In genomic region chr16:71904239-71904638, GRCh38 we compare ENCODE assay signal across 29 cellular contexts. TPM values are rescaled to one million over a fixed set of nuclear protein-coding genes. Genes with fewer than 3 reads are reported as not detected.
DNase-seq lines count a peak whose midpoint lies in the region; ATAC-seq lines count a peak whose summit lies in the region.
"Had no signal": no experiment of that assay in that cellular context is flagged by ENCODE, and none has a peak within 500 bp of the region (broad histone marks: within the 10 kb centered on the region; RNA-seq: fewer than 3 reads in every experiment).

No MANE protein-coding gene starts in this region.

- no peak for ATAC-seq in activated CD4-positive, alpha-beta T cell treated with anti-CD3 and anti-CD28 coated beads for 36 hours
- ATAC-seq in CD4-positive, CD25-positive, alpha-beta regulatory T cell (ENCODE audit: low read depth in 2 of 2): no peak
- no peak for ATAC-seq in T-cell (replicated peaks in 1 of 4)
- ATAC-seq in memory B cell (ENCODE audit: low read depth): no peak
- ATAC-seq in HG03045 (IDR thresholded peaks at IDR 0.05; ENCODE audit: unreplicated experiment): no peak
- no peak for ATAC-seq in GM18909 (IDR thresholded peaks at IDR 0.05; ENCODE audit: poor library complexity, unreplicated experiment)
- ATAC-seq: activated CD8-positive, alpha-beta memory T cell treated with anti-CD3 and anti-CD28 coated beads, Interleukin-2, amount 10 ng/mL, durations not matched to agents 7 days and 5 days; gastroesophageal sphincter had no signal

- peak overlapping the region; percentile 56 for H3K27ac Mint-ChIP-seq in activated CD4-positive, alpha-beta T cell treated with anti-CD3 and anti-CD28 coated beads for 36 hours
- peak overlapping the region in 2 of 3 donors; percentile 38 to 79 for H3K27ac Mint-ChIP-seq in CD4-positive, CD25-positive, alpha-beta regulatory T cell
- H3K27ac Mint-ChIP-seq in T-cell (peak overlapping the region in 1 of 2 donors; percentile 61), memory B cell (peak overlapping the region; percentile 62)
- H3K27ac Mint-ChIP-seq: activated CD8-positive, alpha-beta memory T cell treated with anti-CD3 and anti-CD28 coated beads, Interleukin-2, amount 10 ng/mL, durations not matched to agents 7 days and 5 days; activated naive CD4-positive, alpha-beta T cell treated with anti-CD3 and anti-CD28 coated beads, Interleukin-2, amount 10 ng/mL, durations not matched to agents 7 days and 5 days had no signal

- no peaks in the 10 kb centered on the region for H3K27me3 ChIP-seq in CD4-positive, CD25-positive, alpha-beta regulatory T cell (ENCODE audit: control insufficient read depth, insufficient read depth, low read length)
- H3K27me3 ChIP-seq: gastroesophageal sphincter, ovary, Peyer's patch, SJSA1, testis had no signal

- intact Hi-C loops in activated CD4-positive, alpha-beta T cell treated with anti-CD3 and anti-CD28 coated beads for 36 hours (cut with DNase I, micrococcal nuclease): no loop called here

- no peaks in the 10 kb centered on the region for H3K9me3 ChIP-seq in CD4-positive, CD25-positive, alpha-beta regulatory T cell (ENCODE audit: control insufficient read depth in 2 of 2, low read length in 2 of 2)
- H3K9me3 ChIP-seq: gastroesophageal sphincter, ovary, Peyer's patch, SJSA1, testis had no signal

- H3K36me3 Mint-ChIP-seq in activated CD4-positive, alpha-beta T cell treated with anti-CD3 and anti-CD28 coated beads for 36 hours (ENCODE audit: low read depth): peaks cover 32% of the 10 kb centered on the region
- peaks cover 12% of the 10 kb centered on the region for H3K36me3 Mint-ChIP-seq in CD4-positive, CD25-positive, alpha-beta regulatory T cell
- H3K36me3 Mint-ChIP-seq in T-cell (peaks cover 9% of the 10 kb centered on the region), memory B cell (peaks cover 17% of the 10 kb centered on the region)

- H3K36me3 ChIP-seq in CD4-positive, CD25-positive, alpha-beta regulatory T cell (ENCODE audit: control insufficient read depth, insufficient read depth, low read length): peaks cover 6% of the 10 kb centered on the region
- H3K36me3 ChIP-seq: gastroesophageal sphincter, ovary, Peyer's patch had no signal

- DNase-seq in activated CD4-positive, alpha-beta T cell treated with anti-CD3 and anti-CD28 coated beads for 36 hours: no peak
- no peak for DNase-seq in activated CD4-positive, alpha-beta T cell treated with anti-CD3 and anti-CD28 coated beads for 4 hours
- no peak for DNase-seq in CD4-positive, CD25-positive, alpha-beta regulatory T cell
- DNase-seq in T-cell (no peak), memory B cell (ENCODE audit: low spot score in 2 of 2) (no peak), SHP77 treated with DMSO at 0.1 percent for 48 hours (lab: John Stamatoyannopoulos, UW) (no peak)
- DNase-seq: activated CD4-positive, alpha-beta T cell treated with anti-CD3 and anti-CD28 coated beads, Interleukin-2, amount 50 U/mL, for 1 hour; activated CD8-positive, alpha-beta memory T cell treated with anti-CD3 and anti-CD28 coated beads, Interleukin-2, amount 10 ng/mL, durations not matched to agents 7 days and 5 days; activated naive CD4-positive, alpha-beta T cell treated with anti-CD3 and anti-CD28 coated beads, Interleukin-2, amount 10 ng/mL, durations not matched to agents 7 days and 5 days; H9; Karpas-422; kidney glomerular epithelial cell; NCI-H1436 treated with DMSO at 0.1 percent for 48 hours; NCI-H345; NCI-H748 treated with DMSO at 0.1 percent for 48 hours; Peyer's patch; small intestine; stimulated activated naive CD4-positive, alpha-beta T cell; testis; WERI-Rb-1 had no signal

- H3K27me3 Mint-ChIP-seq in activated CD4-positive, alpha-beta T cell treated with anti-CD3 and anti-CD28 coated beads for 36 hours: no peaks in the 10 kb centered on the region
- no peaks in the 10 kb centered on the region for H3K27me3 Mint-ChIP-seq in CD4-positive, CD25-positive, alpha-beta regulatory T cell
- no peaks in the 10 kb centered on the region for H3K27me3 Mint-ChIP-seq in T-cell
- H3K27me3 Mint-ChIP-seq in memory B cell: no peaks in the 10 kb centered on the region
- H3K27me3 Mint-ChIP-seq: activated CD8-positive, alpha-beta memory T cell treated with anti-CD3 and anti-CD28 coated beads, Interleukin-2, amount 10 ng/mL, durations not matched to agents 7 days and 5 days; activated naive CD4-positive, alpha-beta T cell treated with anti-CD3 and anti-CD28 coated beads, Interleukin-2, amount 10 ng/mL, durations not matched to agents 7 days and 5 days had no signal

- peaks cover 81% of the 10 kb centered on the region for H3K4me1 Mint-ChIP-seq in activated CD4-positive, alpha-beta T cell treated with anti-CD3 and anti-CD28 coated beads for 36 hours
- peaks cover 29 to 95% (median 70%) of the 10 kb centered on the region in 4 donors for H3K4me1 Mint-ChIP-seq in CD4-positive, CD25-positive, alpha-beta regulatory T cell
- H3K4me1 Mint-ChIP-seq in T-cell: peaks cover 88 to 91% (median 91%) of the 10 kb centered on the region in 3 donors
- H3K4me1 Mint-ChIP-seq in memory B cell: peaks cover 32% of the 10 kb centered on the region

- peak overlapping the region; percentile 7 for H3K4me3 ChIP-seq in CD4-positive, CD25-positive, alpha-beta regulatory T cell (ENCODE audit: low read depth, low read length)
- H3K4me3 ChIP-seq: gastroesophageal sphincter, lung, ovary, Peyer's patch, SJSA1, testis had no signal

- no peak overlapping the region for H3K27ac ChIP-seq in CD4-positive, CD25-positive, alpha-beta regulatory T cell (ENCODE audit: insufficient read depth, low read length, poor library complexity, severe bottlenecking)
- H3K27ac ChIP-seq: 22Rv1, HL-60, ovary, Peyer's patch, SJSA1, WERI-Rb-1 had no signal

- H3K4me3 Mint-ChIP-seq in activated CD4-positive, alpha-beta T cell treated with anti-CD3 and anti-CD28 coated beads for 36 hours: no peak overlapping the region
- peak overlapping the region; percentile 25 to 63 (median 48) for H3K4me3 Mint-ChIP-seq in CD4-positive, CD25-positive, alpha-beta regulatory T cell
- H3K4me3 Mint-ChIP-seq in T-cell (peak overlapping the region in 2 of 3 donors; percentile 2 to 39), memory B cell (peak overlapping the region; percentile 43)
- H3K4me3 Mint-ChIP-seq: activated CD8-positive, alpha-beta memory T cell treated with anti-CD3 and anti-CD28 coated beads, Interleukin-2, amount 10 ng/mL, durations not matched to agents 7 days and 5 days; activated naive CD4-positive, alpha-beta T cell treated with anti-CD3 and anti-CD28 coated beads, Interleukin-2, amount 10 ng/mL, durations not matched to agents 7 days and 5 days; activated T-helper 1 cell treated with anti-CD3 and anti-CD28 coated beads, Interleukin-12 subunit alpha, Interleukin-12 subunit beta, Interleukin-2, Interleukin-4 antibody, amounts not matched to agents 30 ng/mL and 10 ng/mL and 1 ng/mL, durations not matched to agents 14 hours and 24 hours and 36 hours; H9 had no signal

- POLR2A ChIA-PET in activated CD4-positive, alpha-beta T cell treated with anti-CD3 and anti-CD28 coated beads for 36 hours (lab: Charles Lee): interaction anchor here (0.6 kb wide), 1 partner anchor 16 kb away, joined by 3 read pairs; no protein-coding TSS in a partner anchor
- POLR2A ChIA-PET in T-cell (lab: Charles Lee): interaction anchor here in 1 of 2 donors (0.6 to 1.1 kb wide), 2 partner anchors 144 to 421 kb away, joined by 3 read pairs; no protein-coding TSS in a partner anchor

- H3K4me1 ChIP-seq in CD4-positive, CD25-positive, alpha-beta regulatory T cell (ENCODE audit: control insufficient read depth, insufficient read depth, low read length, poor library complexity, severe bottlenecking): peaks cover 67% of the 10 kb centered on the region
- H3K4me1 ChIP-seq: SJSA1 had no signal

- no peaks in the 10 kb centered on the region for H3K9me3 Mint-ChIP-seq in activated CD4-positive, alpha-beta T cell treated with anti-CD3 and anti-CD28 coated beads for 36 hours (ENCODE audit: low read depth)
- H3K9me3 Mint-ChIP-seq in CD4-positive, CD25-positive, alpha-beta regulatory T cell: no peaks in the 10 kb centered on the region
- H3K9me3 Mint-ChIP-seq in T-cell (no peaks in the 10 kb centered on the region), memory B cell (no peaks in the 10 kb centered on the region)
- H3K9me3 Mint-ChIP-seq: activated naive CD4-positive, alpha-beta T cell treated with anti-CD3 and anti-CD28 coated beads, Interleukin-2, amount 10 ng/mL, durations not matched to agents 7 days and 5 days; activated T-helper 1 cell treated with anti-CD3 and anti-CD28 coated beads, Interleukin-12 subunit alpha, Interleukin-12 subunit beta, Interleukin-2, Interleukin-4 antibody, amounts not matched to agents 30 ng/mL and 10 ng/mL and 1 ng/mL, durations not matched to agents 14 hours and 24 hours and 36 hours; H9 had no signal

- CTCF ChIA-PET in activated CD4-positive, alpha-beta T cell treated with anti-CD3 and anti-CD28 coated beads for 36 hours (lab: Charles Lee): interaction anchor here (0.5 to 2.0 kb wide), 3 partner anchors 22 to 104 kb away, joined by 3 to 8 read pairs (median 6); no protein-coding TSS in a partner anchor
- CTCF ChIA-PET in T-cell (lab: Charles Lee): no interaction called here

RNA-seq across cellular contexts. Expression of gene IST1, which starts 8.9 kb away (rescaled TPM):
- 100 to 1,000 TPM; 170 to 179 TPM for total RNA-seq in activated CD4-positive, alpha-beta T cell treated with anti-CD3 and anti-CD28 coated beads for 36 hours
- 346 TPM for total RNA-seq in CD4-positive, CD25-positive, alpha-beta regulatory T cell
- polyA plus RNA-seq in CD4-positive, CD25-positive, alpha-beta regulatory T cell: 100 to 1,000 TPM; 151 to 252 (median 190) TPM
- 100 to 1,000 TPM; 249 to 278 (median 263) TPM for total RNA-seq in T-cell

RNA-seq across cellular contexts. Expression of gene ZNF821, which starts 20.3 kb away (rescaled TPM):
- 1 to 10 TPM; 6.0 to 7.7 TPM for total RNA-seq in activated CD4-positive, alpha-beta T cell treated with anti-CD3 and anti-CD28 coated beads for 36 hours
- total RNA-seq in CD4-positive, CD25-positive, alpha-beta regulatory T cell: 21.6 TPM
- 10 to 100 TPM; 13.3 to 15.5 (median 15.2) TPM for polyA plus RNA-seq in CD4-positive, CD25-positive, alpha-beta regulatory T cell
- total RNA-seq in T-cell: 10 to 100 TPM in 2 of 5 donors, 1 to 10 TPM in 3; 8.0 to 17.9 (median 9.3) TPM

RNA-seq across cellular contexts. Expression of gene ATXN1L, which starts 58.5 kb away (rescaled TPM):
- 10 to 100 TPM; 15.4 to 16.9 TPM for total RNA-seq in activated CD4-positive, alpha-beta T cell treated with anti-CD3 and anti-CD28 coated beads for 36 hours
- total RNA-seq in CD4-positive, CD25-positive, alpha-beta regulatory T cell: 46.8 TPM
- polyA plus RNA-seq in CD4-positive, CD25-positive, alpha-beta regulatory T cell: 10 to 100 TPM in 2 of 4 donors, 1 to 10 TPM in 2; 7.7 to 14.0 (median 10.3) TPM
- 10 to 100 TPM; 26.8 to 44.0 (median 29.3) TPM for total RNA-seq in T-cell
